ENCODE assay signal across 1 cellular context in the genomic region with DNA sequence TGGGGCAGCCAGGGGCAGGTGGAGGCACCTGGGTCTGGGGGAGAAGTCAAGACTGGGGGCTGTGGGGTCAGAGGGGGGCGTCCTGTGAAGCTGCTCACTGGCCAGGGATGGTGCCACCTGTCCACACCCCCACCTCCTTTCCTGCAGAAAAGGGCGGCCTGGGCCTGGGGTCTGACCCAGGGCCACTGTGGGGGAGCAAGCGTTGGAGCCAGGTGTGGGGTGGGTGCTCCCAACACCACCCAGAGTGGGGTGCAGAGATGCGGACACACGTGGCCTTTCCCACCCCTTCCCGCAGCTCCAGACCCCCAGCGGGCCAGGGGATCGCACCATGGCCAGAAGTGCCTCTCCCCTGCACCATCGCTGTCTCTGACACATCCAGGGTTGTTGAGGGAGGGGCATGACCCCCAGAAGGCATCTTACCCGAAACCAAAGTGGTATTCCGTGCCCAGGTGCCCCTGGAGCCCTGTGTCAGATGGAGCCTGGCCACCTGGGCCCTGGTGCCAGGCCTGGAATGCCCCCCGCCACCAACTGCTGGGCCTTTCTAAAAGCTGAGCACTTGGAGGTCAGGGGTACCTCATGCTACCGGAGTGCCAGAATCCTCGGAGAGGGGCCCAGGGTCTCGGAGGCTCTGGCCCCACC.
TF ChIP-seq lines count a peak whose summit lies in the region.

No MANE protein-coding gene starts in this region.

TF ChIP-seq in HepG2, 621 proteins besides CTCF, POLR2A, EP300 and RAD21 (continues in another document):
- TF ChIP-seq KLF13 (CRISPR knock-in tag; IDR thresholded peaks at IDR 0.05), result no peak
- no peak for TF ChIP-seq POGK (CRISPR knock-in tag; conservative IDR thresholded peaks at IDR 0.05)
- TF ChIP-seq CERS6 (CRISPR knock-in tag; IDR thresholded peaks at IDR 0.05), result no peak
- TF ChIP-seq, protein P1, sequence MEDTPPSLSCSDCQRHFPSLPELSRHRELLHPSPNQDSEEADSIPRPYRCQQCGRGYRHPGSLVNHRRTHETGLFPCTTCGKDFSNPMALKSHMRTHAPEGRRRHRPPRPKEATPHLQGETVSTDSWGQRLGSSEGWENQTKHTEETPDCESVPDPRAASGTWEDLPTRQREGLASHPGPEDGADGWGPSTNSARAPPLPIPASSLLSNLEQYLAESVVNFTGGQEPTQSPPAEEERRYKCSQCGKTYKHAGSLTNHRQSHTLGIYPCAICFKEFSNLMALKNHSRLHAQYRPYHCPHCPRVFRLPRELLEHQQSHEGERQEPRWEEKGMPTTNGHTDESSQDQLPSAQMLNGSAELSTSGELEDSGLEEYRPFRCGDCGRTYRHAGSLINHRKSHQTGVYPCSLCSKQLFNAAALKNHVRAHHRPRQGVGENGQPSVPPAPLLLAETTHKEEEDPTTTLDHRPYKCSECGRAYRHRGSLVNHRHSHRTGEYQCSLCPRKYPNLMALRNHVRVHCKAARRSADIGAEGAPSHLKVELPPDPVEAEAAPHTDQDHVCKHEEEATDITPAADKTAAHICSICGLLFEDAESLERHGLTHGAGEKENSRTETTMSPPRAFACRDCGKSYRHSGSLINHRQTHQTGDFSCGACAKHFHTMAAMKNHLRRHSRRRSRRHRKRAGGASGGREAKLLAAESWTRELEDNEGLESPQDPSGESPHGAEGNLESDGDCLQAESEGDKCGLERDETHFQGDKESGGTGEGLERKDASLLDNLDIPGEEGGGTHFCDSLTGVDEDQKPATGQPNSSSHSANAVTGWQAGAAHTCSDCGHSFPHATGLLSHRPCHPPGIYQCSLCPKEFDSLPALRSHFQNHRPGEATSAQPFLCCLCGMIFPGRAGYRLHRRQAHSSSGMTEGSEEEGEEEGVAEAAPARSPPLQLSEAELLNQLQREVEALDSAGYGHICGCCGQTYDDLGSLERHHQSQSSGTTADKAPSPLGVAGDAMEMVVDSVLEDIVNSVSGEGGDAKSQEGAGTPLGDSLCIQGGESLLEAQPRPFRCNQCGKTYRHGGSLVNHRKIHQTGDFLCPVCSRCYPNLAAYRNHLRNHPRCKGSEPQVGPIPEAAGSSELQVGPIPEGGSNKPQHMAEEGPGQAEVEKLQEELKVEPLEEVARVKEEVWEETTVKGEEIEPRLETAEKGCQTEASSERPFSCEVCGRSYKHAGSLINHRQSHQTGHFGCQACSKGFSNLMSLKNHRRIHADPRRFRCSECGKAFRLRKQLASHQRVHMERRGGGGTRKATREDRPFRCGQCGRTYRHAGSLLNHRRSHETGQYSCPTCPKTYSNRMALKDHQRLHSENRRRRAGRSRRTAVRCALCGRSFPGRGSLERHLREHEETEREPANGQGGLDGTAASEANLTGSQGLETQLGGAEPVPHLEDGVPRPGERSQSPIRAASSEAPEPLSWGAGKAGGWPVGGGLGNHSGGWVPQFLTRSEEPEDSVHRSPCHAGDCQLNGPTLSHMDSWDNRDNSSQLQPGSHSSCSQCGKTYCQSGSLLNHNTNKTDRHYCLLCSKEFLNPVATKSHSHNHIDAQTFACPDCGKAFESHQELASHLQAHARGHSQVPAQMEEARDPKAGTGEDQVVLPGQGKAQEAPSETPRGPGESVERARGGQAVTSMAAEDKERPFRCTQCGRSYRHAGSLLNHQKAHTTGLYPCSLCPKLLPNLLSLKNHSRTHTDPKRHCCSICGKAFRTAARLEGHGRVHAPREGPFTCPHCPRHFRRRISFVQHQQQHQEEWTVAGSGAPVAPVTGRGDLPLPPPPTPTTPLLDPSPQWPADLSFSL (CRISPR knock-in tag; IDR thresholded peaks at IDR 0.05), result no peak
- TF ChIP-seq CREB1 (IDR thresholded peaks at IDR 0.05), result no peak
- no peak for TF ChIP-seq CREB1 (CRISPR knock-in tag; IDR thresholded peaks at IDR 0.05)
- 0 out of 2 replicates have a peak, but pooled peaks have one; percentile 8 for TF ChIP-seq ARNT2 (CRISPR knock-in tag; IDR thresholded peaks at IDR 0.05; ENCODE audit: low read depth)
- no peak for TF ChIP-seq HNF4G (IDR thresholded peaks at IDR 0.05; ENCODE audit: borderline replicate concordance, low read depth, low read length)
- TF ChIP-seq HNF4G (CRISPR knock-in tag; IDR thresholded peaks at IDR 0.05; ENCODE audit: borderline replicate concordance, low read depth), result no peak
- no peak for TF ChIP-seq TP53 (CRISPR knock-in tag; conservative IDR thresholded peaks at IDR 0.05)
- no peak for TF ChIP-seq JDP2 (CRISPR knock-in tag; IDR thresholded peaks at IDR 0.05; ENCODE audit: borderline replicate concordance)
- TF ChIP-seq, protein P2, sequence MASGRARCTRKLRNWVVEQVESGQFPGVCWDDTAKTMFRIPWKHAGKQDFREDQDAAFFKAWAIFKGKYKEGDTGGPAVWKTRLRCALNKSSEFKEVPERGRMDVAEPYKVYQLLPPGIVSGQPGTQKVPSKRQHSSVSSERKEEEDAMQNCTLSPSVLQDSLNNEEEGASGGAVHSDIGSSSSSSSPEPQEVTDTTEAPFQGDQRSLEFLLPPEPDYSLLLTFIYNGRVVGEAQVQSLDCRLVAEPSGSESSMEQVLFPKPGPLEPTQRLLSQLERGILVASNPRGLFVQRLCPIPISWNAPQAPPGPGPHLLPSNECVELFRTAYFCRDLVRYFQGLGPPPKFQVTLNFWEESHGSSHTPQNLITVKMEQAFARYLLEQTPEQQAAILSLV (CRISPR knock-in tag; IDR thresholded peaks at IDR 0.05; ENCODE audit: borderline replicate concordance), result no peak
- no peak for TF ChIP-seq ZSCAN22 (CRISPR knock-in tag; IDR thresholded peaks at IDR 0.05)
- no peak for TF ChIP-seq ZNF703 (CRISPR knock-in tag; IDR thresholded peaks at IDR 0.05; ENCODE audit: borderline replicate concordance)
- TF ChIP-seq TCF7 (IDR thresholded peaks at IDR 0.05; ENCODE audit: low read depth), result no peak
- no peak for TF ChIP-seq REL (CRISPR knock-in tag; conservative IDR thresholded peaks at IDR 0.05)
- no peak for TF ChIP-seq ZNF557 (CRISPR knock-in tag; IDR thresholded peaks at IDR 0.05)
- TF ChIP-seq SKI (IDR thresholded peaks at IDR 0.05; ENCODE audit: partially characterized antibody), result no peak
- TF ChIP-seq NRL (CRISPR knock-in tag; IDR thresholded peaks at IDR 0.05; ENCODE audit: borderline replicate concordance), result 0 out of 2 replicates have a peak, but pooled peaks have one; percentile 11
- no peak for TF ChIP-seq ZNF878 (CRISPR knock-in tag; IDR thresholded peaks at IDR 0.05)
- no peak for TF ChIP-seq ZNF547 (CRISPR knock-in tag; IDR thresholded peaks at IDR 0.05)
- TF ChIP-seq, protein P3, sequence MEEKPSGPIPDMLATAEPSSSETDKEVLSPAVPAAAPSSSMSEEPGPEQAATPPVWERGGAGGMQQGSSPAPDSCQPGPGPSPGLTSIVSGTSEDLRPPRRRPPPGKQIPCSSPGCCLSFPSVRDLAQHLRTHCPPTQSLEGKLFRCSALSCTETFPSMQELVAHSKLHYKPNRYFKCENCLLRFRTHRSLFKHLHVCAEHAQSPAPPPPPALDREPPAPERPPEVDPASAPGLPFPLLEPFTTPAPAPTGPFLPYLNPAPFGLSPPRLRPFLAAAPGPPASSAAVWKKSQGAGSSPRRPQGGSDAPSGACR (CRISPR knock-in tag; IDR thresholded peaks at IDR 0.05), result no peak
- TF ChIP-seq MEIS2 (CRISPR knock-in tag; IDR thresholded peaks at IDR 0.05), result no peak
- no peak for TF ChIP-seq PBX3 (CRISPR knock-in tag; IDR thresholded peaks at IDR 0.05; ENCODE audit: borderline replicate concordance)
- TF ChIP-seq DR1 (CRISPR knock-in tag; IDR thresholded peaks at IDR 0.05), result no peak
- TF ChIP-seq, protein P4, sequence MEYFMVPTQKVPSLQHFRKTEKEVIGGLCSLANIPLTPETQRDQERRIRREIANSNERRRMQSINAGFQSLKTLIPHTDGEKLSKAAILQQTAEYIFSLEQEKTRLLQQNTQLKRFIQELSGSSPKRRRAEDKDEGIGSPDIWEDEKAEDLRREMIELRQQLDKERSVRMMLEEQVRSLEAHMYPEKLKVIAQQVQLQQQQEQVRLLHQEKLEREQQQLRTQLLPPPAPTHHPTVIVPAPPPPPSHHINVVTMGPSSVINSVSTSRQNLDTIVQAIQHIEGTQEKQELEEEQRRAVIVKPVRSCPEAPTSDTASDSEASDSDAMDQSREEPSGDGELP (IDR thresholded peaks at IDR 0.05; ENCODE audit: borderline replicate concordance, low read depth), result no peak
- TF ChIP-seq ZNF510 (CRISPR knock-in tag; IDR thresholded peaks at IDR 0.05; ENCODE audit: low read depth), result no peak
- TF ChIP-seq, protein P5, sequence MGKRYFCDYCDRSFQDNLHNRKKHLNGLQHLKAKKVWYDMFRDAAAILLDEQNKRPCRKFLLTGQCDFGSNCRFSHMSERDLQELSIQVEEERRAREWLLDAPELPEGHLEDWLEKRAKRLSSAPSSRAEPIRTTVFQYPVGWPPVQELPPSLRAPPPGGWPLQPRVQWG (CRISPR knock-in tag; IDR thresholded peaks at IDR 0.05; ENCODE audit: borderline replicate concordance, low read depth), result no peak
- TF ChIP-seq FOXP1 (IDR thresholded peaks at IDR 0.05), result no peak
- TF ChIP-seq FOXP1 (CRISPR knock-in tag; IDR thresholded peaks at IDR 0.05), result no peak
- TF ChIP-seq PRPF4 (IDR thresholded peaks at IDR 0.05; ENCODE audit: low read depth, low read length, poor library complexity, severe bottlenecking), result no peak
- TF ChIP-seq HNRNPL (IDR thresholded peaks at IDR 0.05; ENCODE audit: low read depth, low read length), result peak; percentile 77; the same call in 1 of the 2 replicates
- TF ChIP-seq ZNF619 (CRISPR knock-in tag; IDR thresholded peaks at IDR 0.05), result no peak
- no peak for TF ChIP-seq PHF20 (CRISPR knock-in tag; IDR thresholded peaks at IDR 0.05)
- no peak for TF ChIP-seq ZNF17 (CRISPR knock-in tag; IDR thresholded peaks at IDR 0.05)
- no peak for TF ChIP-seq PPARG (CRISPR knock-in tag; conservative IDR thresholded peaks at IDR 0.05)
- no peak for TF ChIP-seq POLR2AphosphoS2 (IDR thresholded peaks at IDR 0.05; ENCODE audit: low read depth, low read length)
- TF ChIP-seq ZNF580 (CRISPR knock-in tag; IDR thresholded peaks at IDR 0.05; ENCODE audit: borderline replicate concordance, low read depth), result no peak
- TF ChIP-seq NFE2L2 (IDR thresholded peaks at IDR 0.05; ENCODE audit: low read length), result no peak
- no peak for TF ChIP-seq ZBTB26 (CRISPR knock-in tag; IDR thresholded peaks at IDR 0.05; ENCODE audit: borderline replicate concordance)
- TF ChIP-seq, protein P6, sequence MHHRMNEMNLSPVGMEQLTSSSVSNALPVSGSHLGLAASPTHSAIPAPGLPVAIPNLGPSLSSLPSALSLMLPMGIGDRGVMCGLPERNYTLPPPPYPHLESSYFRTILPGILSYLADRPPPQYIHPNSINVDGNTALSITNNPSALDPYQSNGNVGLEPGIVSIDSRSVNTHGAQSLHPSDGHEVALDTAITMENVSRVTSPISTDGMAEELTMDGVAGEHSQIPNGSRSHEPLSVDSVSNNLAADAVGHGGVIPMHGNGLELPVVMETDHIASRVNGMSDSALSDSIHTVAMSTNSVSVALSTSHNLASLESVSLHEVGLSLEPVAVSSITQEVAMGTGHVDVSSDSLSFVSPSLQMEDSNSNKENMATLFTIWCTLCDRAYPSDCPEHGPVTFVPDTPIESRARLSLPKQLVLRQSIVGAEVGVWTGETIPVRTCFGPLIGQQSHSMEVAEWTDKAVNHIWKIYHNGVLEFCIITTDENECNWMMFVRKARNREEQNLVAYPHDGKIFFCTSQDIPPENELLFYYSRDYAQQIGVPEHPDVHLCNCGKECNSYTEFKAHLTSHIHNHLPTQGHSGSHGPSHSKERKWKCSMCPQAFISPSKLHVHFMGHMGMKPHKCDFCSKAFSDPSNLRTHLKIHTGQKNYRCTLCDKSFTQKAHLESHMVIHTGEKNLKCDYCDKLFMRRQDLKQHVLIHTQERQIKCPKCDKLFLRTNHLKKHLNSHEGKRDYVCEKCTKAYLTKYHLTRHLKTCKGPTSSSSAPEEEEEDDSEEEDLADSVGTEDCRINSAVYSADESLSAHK (CRISPR knock-in tag; IDR thresholded peaks at IDR 0.05; ENCODE audit: borderline replicate concordance), result no peak
- TF ChIP-seq SP5 (CRISPR knock-in tag; IDR thresholded peaks at IDR 0.05; ENCODE audit: borderline replicate concordance, low read depth), result no peak
- TF ChIP-seq, protein P7, sequence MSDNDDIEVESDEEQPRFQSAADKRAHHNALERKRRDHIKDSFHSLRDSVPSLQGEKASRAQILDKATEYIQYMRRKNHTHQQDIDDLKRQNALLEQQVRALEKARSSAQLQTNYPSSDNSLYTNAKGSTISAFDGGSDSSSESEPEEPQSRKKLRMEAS (IDR thresholded peaks at IDR 0.05), result no peak
